ENCODE assay signal across 20 cellular contexts in the genomic region with DNA sequence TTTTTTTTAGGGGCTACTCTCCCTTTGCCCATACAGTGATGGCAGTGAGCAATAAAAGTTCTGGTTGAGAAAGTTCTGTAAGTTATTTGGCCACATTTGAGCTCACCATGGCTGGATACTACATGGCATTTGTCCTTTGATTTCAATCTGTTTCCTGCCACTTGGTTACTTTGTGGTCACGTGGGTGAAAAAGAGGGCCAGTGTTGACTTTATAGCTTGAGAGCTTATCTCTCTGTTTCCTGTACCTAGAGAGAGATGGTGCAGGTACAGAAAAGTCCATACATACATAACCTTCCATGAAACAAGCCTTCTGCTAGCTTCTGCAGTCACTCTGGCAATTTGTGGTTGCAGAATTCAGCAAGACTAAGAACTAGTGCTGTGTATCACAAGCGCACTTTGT. TPM values are rescaled to one million over a fixed set of nuclear protein-coding genes. Genes with fewer than 3 reads are reported as not detected.
"Had no signal": no experiment of that assay in that cellular context is flagged by ENCODE, and none has a peak within 500 bp of the region (broad histone marks: within the 10 kb centered on the region; RNA-seq: fewer than 3 reads in every experiment).

No MANE protein-coding gene starts in this region.

- H3K36me3 ChIP-seq: gastroesophageal sphincter, sigmoid colon, vagina had no signal

- H3K27ac ChIP-seq: gastroesophageal sphincter, sigmoid colon, testis, vagina had no signal

- H3K4me3 Mint-ChIP-seq: endodermal cell; naive B cell; stimulated activated naive B cell treated with anti-CD40 and anti-IgM and Interleukin-4, amounts not matched to agents 10 μg/mL and 1 μg/mL and 100 μg/mL, for 72 hours; type B pancreatic cell had no signal

- DNase-seq: activated CD4-positive, alpha-beta T cell treated with anti-CD3 and anti-CD28 coated beads for 1 hour; activated T-cell treated with anti-CD3 and anti-CD28 coated beads, Interleukin-2, amount 50 U/mL, for 1 hour; cortex of kidney; endodermal cell; head of caudate nucleus; mesendoderm; naive B cell; nucleus accumbens; sigmoid colon; stimulated activated CD4-positive, alpha-beta T cell treated with anti-CD3 and anti-CD28 coated beads, Interleukin-2, amount 100 ng/mL, for 48 hours; stimulated activated CD8-positive, alpha-beta memory T cell treated with anti-CD3 and anti-CD28 coated beads, Interleukin-4, amount 100 ng/mL, for 48 hours; stimulated activated naive B cell treated with anti-CD40 and anti-IgM and Interleukin-4, amounts not matched to agents 10 μg/mL and 1 μg/mL and 100 μg/mL, for 72 hours; testis had no signal

- FAIRE-seq: bronchial epithelial cell, islet of Langerhans, TTC549 had no signal

- ATAC-seq: activated naive CD4-positive, alpha-beta T cell treated with anti-CD3 and anti-CD28 coated beads, Interleukin-2, amount 50 U/mL, for 72 hours; gastroesophageal sphincter; stimulated activated naive B cell treated with anti-CD40 and anti-IgM and Interleukin-4, amounts not matched to agents 10 μg/mL and 1 μg/mL and 100 μg/mL, for 72 hours had no signal

- H3K27ac Mint-ChIP-seq: activated naive CD4-positive, alpha-beta T cell treated with anti-CD3 and anti-CD28 coated beads, Interleukin-2, amount 50 U/mL, for 72 hours; endodermal cell; naive B cell; stimulated activated naive B cell treated with anti-CD40 and anti-IgM and Interleukin-4, amounts not matched to agents 10 μg/mL and 1 μg/mL and 100 μg/mL, for 72 hours; type B pancreatic cell had no signal

- H3K4me1 Mint-ChIP-seq: endodermal cell; naive B cell; stimulated activated naive B cell treated with anti-CD40 and anti-IgM and Interleukin-4, amounts not matched to agents 10 μg/mL and 1 μg/mL and 100 μg/mL, for 72 hours had no signal

- H3K36me3 Mint-ChIP-seq: activated naive CD4-positive, alpha-beta T cell treated with anti-CD3 and anti-CD28 coated beads, Interleukin-2, amount 50 U/mL, for 72 hours; naive B cell; stimulated activated naive B cell treated with anti-CD40 and anti-IgM and Interleukin-4, amounts not matched to agents 10 μg/mL and 1 μg/mL and 100 μg/mL, for 72 hours; type B pancreatic cell had no signal

- H3K4me1 ChIP-seq: gastroesophageal sphincter, sigmoid colon, testis, vagina had no signal

- H3K27me3 ChIP-seq: gastroesophageal sphincter, sigmoid colon, testis, vagina had no signal

- H3K9me3 Mint-ChIP-seq: activated naive CD4-positive, alpha-beta T cell treated with anti-CD3 and anti-CD28 coated beads, Interleukin-2, amount 50 U/mL, for 72 hours; stimulated activated naive B cell treated with anti-CD40 and anti-IgM and Interleukin-4, amounts not matched to agents 10 μg/mL and 1 μg/mL and 100 μg/mL, for 72 hours had no signal

- H3K4me3 ChIP-seq: gastroesophageal sphincter, sigmoid colon, testis, vagina had no signal

- H3K9me3 ChIP-seq: gastroesophageal sphincter, sigmoid colon, testis, vagina had no signal

RNA-seq across cellular contexts. Expression of a gene that starts 23.4 kb away (rescaled TPM):
- total RNA-seq: activated naive CD4-positive, alpha-beta T cell treated with anti-CD3 and anti-CD28 coated beads, Interleukin-2, amount 50 U/mL, for 72 hours had no signal
